In genomic region chr1:165632152-165632469, GRCh38 we compare ENCODE assay signal across 8 cellular contexts. TPM values are rescaled to one million over a fixed set of nuclear protein-coding genes. Genes with fewer than 3 reads are reported as not detected.
DNase-seq lines count a peak whose midpoint lies in the region; ATAC-seq and TF ChIP-seq lines count a peak whose summit lies in the region.

No MANE protein-coding gene starts in this region.

- CTCF ChIA-PET in A673 (lab: Charles Lee), result no interaction called here

- 7 to 12% methylated on average over 5 of the region's 5 CpGs for WGBS in ectodermal cell, 2 experiments

- no peaks in the 10 kb centered on the region for H3F3A ChIP-seq in Loucy (ENCODE audit: low read depth)

- H3K9ac ChIP-seq in Loucy (ENCODE audit: low read depth, low read length, poor library complexity, severe bottlenecking), result peak overlapping the region; percentile 84
- H3K9ac ChIP-seq in muscle layer of colon (ENCODE audit: low read length), result peak overlapping the region; percentile 85

- no peaks in the 10 kb centered on the region for H3K36me3 ChIP-seq in A673 (ENCODE audit: insufficient read depth, low read length, poor library complexity, severe bottlenecking)
- no peaks in the 10 kb centered on the region for H3K36me3 ChIP-seq in Loucy (ENCODE audit: insufficient read depth, low read length)
- H3K36me3 ChIP-seq in ectodermal cell (ENCODE audit: control insufficient read depth, insufficient read depth, low read length), result no peaks in the 10 kb centered on the region
- H3K36me3 ChIP-seq in muscle layer of colon (ENCODE audit: insufficient read depth, low read length), result no peaks in the 10 kb centered on the region

- H3K4me2 ChIP-seq in Loucy (ENCODE audit: low read depth, low read length, poor library complexity, severe bottlenecking), result peak overlapping the region; percentile 98

- DNase-seq in A673 (ENCODE audit: low spot score), result peak; percentile 9
- DNase-seq in GF-D8 (lab: John Stamatoyannopoulos, UW), result no peak
- DNase-seq in NCI-H1048 (lab: John Stamatoyannopoulos, UW), result no peak
- no peak for DNase-seq in type B pancreatic cell (ENCODE audit: extremely low spot score, unreplicated experiment)

- POLR2A ChIA-PET in A673 (lab: Charles Lee; ENCODE audit: low non-redundant PET), result no interaction called here

- H3K9me3 Mint-ChIP-seq in type B pancreatic cell, result no peaks in the 10 kb centered on the region

- H3K27me3 ChIP-seq in A673 (replicated peaks; ENCODE audit: insufficient read depth, low read depth, low read length, poor library complexity) (no peaks in the 10 kb centered on the region), Loucy (ENCODE audit: insufficient read depth, low read length, poor library complexity, severe bottlenecking) (no peaks in the 10 kb centered on the region), ectodermal cell (ENCODE audit: control insufficient read depth, insufficient read depth, low read length, poor library complexity, severe bottlenecking) (peaks cover 11% of the 10 kb centered on the region), muscle layer of colon (ENCODE audit: control insufficient read depth in 1 of 2, insufficient read depth in 2 of 2, low read length in 2 of 2) (no peaks in the 10 kb centered on the region)

- no peak overlapping the region for H3K4me3 Mint-ChIP-seq in type B pancreatic cell

- peak overlapping the region; percentile 98; the same call in 1 of the 2 replicates for H2AFZ ChIP-seq in Loucy (ENCODE audit: low read length)

- TF ChIP-seq CTCF in A673 (conservative IDR thresholded peaks at IDR 0.05; ENCODE audit: low read depth, low read length), result no peak
- no peak for TF ChIP-seq CTCF in Loucy (conservative IDR thresholded peaks at IDR 0.05; ENCODE audit: low read length)
- TF ChIP-seq CTCF in type B pancreatic cell (conservative IDR thresholded peaks at IDR 0.05), result no peak

- H3K4me3 ChIP-seq in A673 (ENCODE audit: low read depth, low read length, poor library complexity, severe bottlenecking) (peak overlapping the region; percentile 76), Loucy (ENCODE audit: low read length, poor library complexity, severe bottlenecking) (peak overlapping the region; percentile 93), ectodermal cell (ENCODE audit: insufficient read depth, low read depth, low read length) (peak overlapping the region; percentile 85), muscle layer of colon (ENCODE audit: low read depth in 1 of 2, low read length in 2 of 2) (peak overlapping the region; percentile 90 to 95)

- peaks cover 31% of the 10 kb centered on the region for H3K4me1 Mint-ChIP-seq in type B pancreatic cell (ENCODE audit: unreplicated experiment)

- H3K4me1 ChIP-seq in A673 (ENCODE audit: insufficient read depth, low read length, poor library complexity, severe bottlenecking) (peaks cover 34% of the 10 kb centered on the region), Loucy (ENCODE audit: insufficient read depth, low read length, poor library complexity, severe bottlenecking) (peaks cover 47% of the 10 kb centered on the region), ectodermal cell (ENCODE audit: control insufficient read depth, insufficient read depth, low read length) (peaks cover 23% of the 10 kb centered on the region), muscle layer of colon (ENCODE audit: insufficient read depth, low read length) (peaks cover 28% of the 10 kb centered on the region)

- H3K27me3 Mint-ChIP-seq in type B pancreatic cell, result no peaks in the 10 kb centered on the region

- BruUV-seq in A673 (replicated peaks; lab: Mats Ljungman, UMichigan), result TSS peak; percentile 28

- intact Hi-C loops in A673 (cut with micrococcal nuclease; ENCODE audit: unreplicated experiment), result loop anchor here (2.0 to 10.0 kb wide), 2 partner anchors 65 to 133 kb away; partner anchors contain the start of gene TMCO1

- no peak overlapping the region for H3K27ac Mint-ChIP-seq in type B pancreatic cell

- H3K79me2 ChIP-seq in Loucy (ENCODE audit: insufficient read depth, low read length), result peaks cover 16% of the 10 kb centered on the region; the same call in 1 of the 2 replicates

- H3K36me3 Mint-ChIP-seq in type B pancreatic cell, result no peaks in the 10 kb centered on the region

- no peaks in the 10 kb centered on the region for H3K9me2 ChIP-seq in Loucy (replicated peaks; ENCODE audit: low read depth, low read length)

- H4K20me1 ChIP-seq in Loucy (ENCODE audit: insufficient read depth, low read length, poor library complexity, severe bottlenecking), result no peaks in the 10 kb centered on the region

- H3K9me3 ChIP-seq in A673 (ENCODE audit: low read depth, low read length, poor library complexity, severe bottlenecking) (no peaks in the 10 kb centered on the region), Loucy (ENCODE audit: insufficient read depth, low read depth, low read length) (no peaks in the 10 kb centered on the region), ectodermal cell (ENCODE audit: control insufficient read depth, low read length) (no peaks in the 10 kb centered on the region), muscle layer of colon (ENCODE audit: low read length) (no peaks in the 10 kb centered on the region)

- peak overlapping the region; percentile 85 for H3K27ac ChIP-seq in A673 (ENCODE audit: low read depth, low read length, poor library complexity, severe bottlenecking)
- no peak overlapping the region for H3K27ac ChIP-seq in ectodermal cell (ENCODE audit: insufficient read depth, low read depth, low read length, poor library complexity, severe bottlenecking)
- H3K27ac ChIP-seq in muscle layer of colon (ENCODE audit: low read depth, low read length), result peak overlapping the region; percentile 94

- ATAC-seq in GM19452 (IDR thresholded peaks at IDR 0.05; ENCODE audit: unreplicated experiment), result no peak

RNA-seq across cellular contexts. Expression of gene MGST3, which starts 1.1 kb away (rescaled TPM):
- 150 and 155 TPM in 2 replicates for total RNA-seq in A673 (2021)
- polyA plus RNA-seq in ectodermal cell (2013, experiment 1 of 4), result 84.9 TPM
- 70.5 TPM for polyA plus RNA-seq in ectodermal cell (2013, experiment 2 of 4)
- 84.8 TPM for polyA plus RNA-seq in ectodermal cell (2013, experiment 3 of 4)
- polyA plus RNA-seq in ectodermal cell (2013, experiment 4 of 4), result 90.6 TPM
- 133 and 206 TPM in 2 replicates for total RNA-seq in type B pancreatic cell (ENCODE audit: low replicate concordance)
